In the genomic region with DNA sequence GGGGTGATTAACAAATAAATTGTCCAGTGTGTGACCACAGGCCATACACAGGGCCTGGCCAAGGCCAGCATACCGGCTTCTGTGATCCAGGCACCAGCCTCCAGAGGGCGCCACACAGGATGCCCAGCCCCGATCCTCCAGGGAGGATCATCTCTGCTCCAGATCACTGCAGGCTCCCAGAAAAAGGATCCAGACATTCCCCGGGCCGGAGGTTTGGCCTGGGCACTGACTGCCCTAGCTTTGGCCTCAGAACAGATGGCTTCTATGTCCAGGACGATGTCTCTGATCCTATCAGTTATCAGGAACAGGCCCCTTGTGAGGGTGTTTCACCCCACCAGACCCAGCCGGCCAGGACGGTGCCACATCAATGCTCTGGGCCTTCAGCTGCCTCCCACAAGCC, we compare ENCODE assay signal across 8 cellular contexts.
A peak's percentile ranks its signal among the peaks of the same experiment; 100 is the strongest.
DNase-seq lines count a peak whose midpoint lies in the region; ATAC-seq and TF ChIP-seq lines count a peak whose summit lies in the region.

No MANE protein-coding gene starts in this region.

- intact Hi-C loops in transverse colon (cut with DNase I; ENCODE audit: low total_unique reads): no loop called here

- no peaks in the 10 kb centered on the region for H3K4me1 ChIP-seq in transverse colon

- peaks cover 8% of the 10 kb centered on the region for H3K27me3 ChIP-seq in transverse colon

- no peak for TF ChIP-seq POLR2A in transverse colon (IDR thresholded peaks at IDR 0.05)

- no peaks in the 10 kb centered on the region for H3K9me3 ChIP-seq in transverse colon

- in situ Hi-C loops in transverse colon (cut with MboI; ENCODE audit: low pct_ligation_motif_present in 1 of 4, low pct_unique_long_range_greater_than_20kb in 1 of 4, low sequenced_read_pairs in 3 of 4): loop anchor here in 2 of 4 donors (10.0 to 25.0 kb wide), 2 partner anchors 224 to 227 kb away; no protein-coding TSS in a partner anchor

- 46% methylated on average over 6 of the region's 8 CpGs; no CpG with 5 or more reads in 1 of the 2 donors for WGBS in transverse colon (ENCODE audit: low coverage in 1 of 2), 2 donors

- DNase-seq in NCI-H2227 (lab: John Stamatoyannopoulos, UW; ENCODE audit: unreplicated experiment) (peak; percentile 56), astrocyte of the hippocampus (ENCODE audit: low read depth, low spot score) (peak; percentile 58), kidney tubule cell (ENCODE audit: low spot score) (peak; percentile 50), transverse colon (peak; percentile 61)
- no peak for DNase-seq in effector CD4-positive, alpha-beta T cell

- peak; percentile 93 for TF ChIP-seq CTCF in C4-2B (conservative IDR thresholded peaks at IDR 0.05)
- peak; percentile 47 to 66 (median 59) for TF ChIP-seq CTCF in transverse colon (IDR thresholded peaks at IDR 0.05)

- H3K27ac ChIP-seq in C4-2B: no peak overlapping the region
- H3K27ac ChIP-seq in transverse colon: no peak overlapping the region

- no peaks in the 10 kb centered on the region for H3K36me3 ChIP-seq in transverse colon

- no peak overlapping the region for H3K4me3 ChIP-seq in transverse colon

- peak; percentile 46 for ATAC-seq in GM19025 (IDR thresholded peaks at IDR 0.05; ENCODE audit: low read depth, unreplicated experiment)
- no peak for ATAC-seq in HG02852 (IDR thresholded peaks at IDR 0.05; ENCODE audit: unreplicated experiment)

- TF ChIP-seq EP300 in transverse colon (IDR thresholded peaks at IDR 0.05; ENCODE audit: low read depth): no peak
